In the genomic region with DNA sequence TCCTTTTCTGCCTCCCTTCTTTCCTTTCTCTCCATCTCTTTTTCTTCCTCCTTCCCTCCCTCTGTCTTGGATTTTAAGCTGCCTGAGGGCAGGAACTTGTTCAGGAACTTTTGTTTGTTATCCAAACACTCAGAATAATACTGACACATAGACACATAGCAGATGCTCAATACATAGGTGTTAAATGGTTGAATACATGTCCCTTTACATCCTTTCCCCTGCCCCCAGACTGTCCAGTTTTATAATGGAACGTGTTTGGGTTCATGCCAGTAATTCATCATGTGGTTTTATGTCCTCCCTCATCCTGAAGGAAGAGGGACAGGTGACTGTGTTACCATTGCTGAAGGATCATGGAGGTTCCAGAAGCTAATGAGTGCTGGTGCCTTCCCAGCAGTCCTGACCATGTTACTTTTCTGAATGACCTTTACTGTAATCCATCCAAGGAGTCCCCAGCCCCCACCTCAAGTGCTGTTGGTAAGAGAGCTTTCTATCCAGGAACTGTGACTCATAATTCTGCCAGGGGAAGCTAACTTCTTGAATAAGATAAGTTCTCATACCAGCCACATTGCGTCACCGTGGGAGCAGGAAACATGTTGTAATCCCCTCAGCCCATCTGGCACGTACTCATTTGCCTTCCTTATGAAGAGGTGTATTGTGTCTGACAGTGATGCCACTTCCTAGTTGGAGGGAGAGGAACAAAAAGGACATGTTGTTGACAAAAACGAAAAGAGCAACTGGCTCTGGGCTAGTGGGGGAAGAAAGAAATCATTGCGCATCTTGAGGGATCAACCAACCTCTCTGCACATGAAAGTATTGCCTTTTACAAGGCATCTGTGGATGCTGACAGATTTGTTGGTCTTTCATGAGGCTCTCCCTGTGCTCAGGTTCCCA, we compare ENCODE assay signal across 1 cellular context.
TF ChIP-seq lines count a peak whose summit lies in the region.

No MANE protein-coding gene starts in this region.

TF ChIP-seq in HepG2, 621 proteins besides CTCF, POLR2A, EP300 and RAD21 (continued from another document and continues in another):
- TF ChIP-seq, protein P1, sequence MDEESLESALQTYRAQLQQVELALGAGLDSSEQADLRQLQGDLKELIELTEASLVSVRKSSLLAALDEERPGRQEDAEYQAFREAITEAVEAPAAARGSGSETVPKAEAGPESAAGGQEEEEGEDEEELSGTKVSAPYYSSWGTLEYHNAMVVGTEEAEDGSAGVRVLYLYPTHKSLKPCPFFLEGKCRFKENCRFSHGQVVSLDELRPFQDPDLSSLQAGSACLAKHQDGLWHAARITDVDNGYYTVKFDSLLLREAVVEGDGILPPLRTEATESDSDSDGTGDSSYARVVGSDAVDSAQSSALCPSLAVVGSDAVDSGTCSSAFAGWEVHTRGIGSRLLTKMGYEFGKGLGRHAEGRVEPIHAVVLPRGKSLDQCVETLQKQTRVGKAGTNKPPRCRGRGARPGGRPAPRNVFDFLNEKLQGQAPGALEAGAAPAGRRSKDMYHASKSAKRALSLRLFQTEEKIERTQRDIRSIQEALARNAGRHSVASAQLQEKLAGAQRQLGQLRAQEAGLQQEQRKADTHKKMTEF (CRISPR knock-in tag; IDR thresholded peaks at IDR 0.05), result peak; percentile 97
- 0 out of 2 replicates have a peak, but pooled peaks have one; percentile 60 for TF ChIP-seq SMYD3 (CRISPR knock-in tag; IDR thresholded peaks at IDR 0.05)
- TF ChIP-seq, protein P2, sequence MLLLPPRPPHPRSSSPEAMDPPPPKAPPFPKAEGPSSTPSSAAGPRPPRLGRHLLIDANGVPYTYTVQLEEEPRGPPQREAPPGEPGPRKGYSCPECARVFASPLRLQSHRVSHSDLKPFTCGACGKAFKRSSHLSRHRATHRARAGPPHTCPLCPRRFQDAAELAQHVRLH (CRISPR knock-in tag; IDR thresholded peaks at IDR 0.05; ENCODE audit: borderline replicate concordance, low read depth), result peak; percentile 94
- no peak for TF ChIP-seq ZNF383 (CRISPR knock-in tag; IDR thresholded peaks at IDR 0.05; ENCODE audit: borderline replicate concordance)
- no peak; the same call in 1 of the 2 replicates for TF ChIP-seq GFI1 (CRISPR knock-in tag; IDR thresholded peaks at IDR 0.05; ENCODE audit: borderline replicate concordance)
- TF ChIP-seq RBM39 (IDR thresholded peaks at IDR 0.05; ENCODE audit: low read depth, low read length, poor library complexity, severe bottlenecking), result no peak
- TF ChIP-seq CAMTA2 (CRISPR knock-in tag; IDR thresholded peaks at IDR 0.05; ENCODE audit: borderline replicate concordance), result no peak
- no peak for TF ChIP-seq ZKSCAN5 (CRISPR knock-in tag; IDR thresholded peaks at IDR 0.05)
- TF ChIP-seq MTA3 (CRISPR knock-in tag; IDR thresholded peaks at IDR 0.05), result no peak
- TF ChIP-seq TCF7 (IDR thresholded peaks at IDR 0.05; ENCODE audit: low read depth), result peak; percentile 43; the same call in 1 of the 2 replicates
- TF ChIP-seq MXD4 (CRISPR knock-in tag; IDR thresholded peaks at IDR 0.05), result no peak
- 0 out of 2 replicates have a peak, but pooled peaks have one; percentile 35 for TF ChIP-seq KLF9 (CRISPR knock-in tag; IDR thresholded peaks at IDR 0.05; ENCODE audit: low read depth)
- TF ChIP-seq ZNF775 (CRISPR knock-in tag; IDR thresholded peaks at IDR 0.05; ENCODE audit: borderline replicate concordance), result no peak; the same call in 1 of the 2 replicates
- TF ChIP-seq, protein P3, sequence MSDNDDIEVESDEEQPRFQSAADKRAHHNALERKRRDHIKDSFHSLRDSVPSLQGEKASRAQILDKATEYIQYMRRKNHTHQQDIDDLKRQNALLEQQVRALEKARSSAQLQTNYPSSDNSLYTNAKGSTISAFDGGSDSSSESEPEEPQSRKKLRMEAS (IDR thresholded peaks at IDR 0.05), result peak; percentile 69
- TF ChIP-seq ZNF556 (CRISPR knock-in tag; IDR thresholded peaks at IDR 0.05; ENCODE audit: borderline replicate concordance), result peak; percentile 44; the same call in 1 of the 2 replicates
- TF ChIP-seq ETV6 (CRISPR knock-in tag; conservative IDR thresholded peaks at IDR 0.05), result peak; percentile 73; the same call in 1 of the 2 replicates
- TF ChIP-seq ZNF33A (CRISPR knock-in tag; IDR thresholded peaks at IDR 0.05; ENCODE audit: borderline replicate concordance), result no peak
- peak; percentile 93 for TF ChIP-seq SAP130 (CRISPR knock-in tag; IDR thresholded peaks at IDR 0.05; ENCODE audit: low read depth)
- no peak for TF ChIP-seq SMARCC2 (IDR thresholded peaks at IDR 0.05)
- TF ChIP-seq, protein P4, sequence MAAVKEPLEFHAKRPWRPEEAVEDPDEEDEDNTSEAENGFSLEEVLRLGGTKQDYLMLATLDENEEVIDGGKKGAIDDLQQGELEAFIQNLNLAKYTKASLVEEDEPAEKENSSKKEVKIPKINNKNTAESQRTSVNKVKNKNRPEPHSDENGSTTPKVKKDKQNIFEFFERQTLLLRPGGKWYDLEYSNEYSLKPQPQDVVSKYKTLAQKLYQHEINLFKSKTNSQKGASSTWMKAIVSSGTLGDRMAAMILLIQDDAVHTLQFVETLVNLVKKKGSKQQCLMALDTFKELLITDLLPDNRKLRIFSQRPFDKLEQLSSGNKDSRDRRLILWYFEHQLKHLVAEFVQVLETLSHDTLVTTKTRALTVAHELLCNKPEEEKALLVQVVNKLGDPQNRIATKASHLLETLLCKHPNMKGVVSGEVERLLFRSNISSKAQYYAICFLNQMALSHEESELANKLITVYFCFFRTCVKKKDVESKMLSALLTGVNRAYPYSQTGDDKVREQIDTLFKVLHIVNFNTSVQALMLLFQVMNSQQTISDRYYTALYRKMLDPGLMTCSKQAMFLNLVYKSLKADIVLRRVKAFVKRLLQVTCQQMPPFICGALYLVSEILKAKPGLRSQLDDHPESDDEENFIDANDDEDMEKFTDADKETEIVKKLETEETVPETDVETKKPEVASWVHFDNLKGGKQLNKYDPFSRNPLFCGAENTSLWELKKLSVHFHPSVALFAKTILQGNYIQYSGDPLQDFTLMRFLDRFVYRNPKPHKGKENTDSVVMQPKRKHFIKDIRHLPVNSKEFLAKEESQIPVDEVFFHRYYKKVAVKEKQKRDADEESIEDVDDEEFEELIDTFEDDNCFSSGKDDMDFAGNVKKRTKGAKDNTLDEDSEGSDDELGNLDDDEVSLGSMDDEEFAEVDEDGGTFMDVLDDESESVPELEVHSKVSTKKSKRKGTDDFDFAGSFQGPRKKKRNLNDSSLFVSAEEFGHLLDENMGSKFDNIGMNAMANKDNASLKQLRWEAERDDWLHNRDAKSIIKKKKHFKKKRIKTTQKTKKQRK (IDR thresholded peaks at IDR 0.05; ENCODE audit: low read length), result no peak
- TF ChIP-seq RBFOX2 (IDR thresholded peaks at IDR 0.05; ENCODE audit: low read depth, low read length), result no peak
- no peak for TF ChIP-seq FOXA1 (IDR thresholded peaks at IDR 0.05)
- TF ChIP-seq FOXA1 (CRISPR knock-in tag; IDR thresholded peaks at IDR 0.05), result peak; percentile 85
- TF ChIP-seq NCOA1 (CRISPR knock-in tag; IDR thresholded peaks at IDR 0.05), result no peak
- TF ChIP-seq EHMT2 (IDR thresholded peaks at IDR 0.05; ENCODE audit: borderline replicate concordance, low read depth, low read length), result peak; percentile 76; the same call in 1 of the 2 replicates
- no peak for TF ChIP-seq ZNF615 (CRISPR knock-in tag; IDR thresholded peaks at IDR 0.05; ENCODE audit: borderline replicate concordance)
- TF ChIP-seq ZNF446 (CRISPR knock-in tag; IDR thresholded peaks at IDR 0.05), result no peak
- TF ChIP-seq, protein P5, sequence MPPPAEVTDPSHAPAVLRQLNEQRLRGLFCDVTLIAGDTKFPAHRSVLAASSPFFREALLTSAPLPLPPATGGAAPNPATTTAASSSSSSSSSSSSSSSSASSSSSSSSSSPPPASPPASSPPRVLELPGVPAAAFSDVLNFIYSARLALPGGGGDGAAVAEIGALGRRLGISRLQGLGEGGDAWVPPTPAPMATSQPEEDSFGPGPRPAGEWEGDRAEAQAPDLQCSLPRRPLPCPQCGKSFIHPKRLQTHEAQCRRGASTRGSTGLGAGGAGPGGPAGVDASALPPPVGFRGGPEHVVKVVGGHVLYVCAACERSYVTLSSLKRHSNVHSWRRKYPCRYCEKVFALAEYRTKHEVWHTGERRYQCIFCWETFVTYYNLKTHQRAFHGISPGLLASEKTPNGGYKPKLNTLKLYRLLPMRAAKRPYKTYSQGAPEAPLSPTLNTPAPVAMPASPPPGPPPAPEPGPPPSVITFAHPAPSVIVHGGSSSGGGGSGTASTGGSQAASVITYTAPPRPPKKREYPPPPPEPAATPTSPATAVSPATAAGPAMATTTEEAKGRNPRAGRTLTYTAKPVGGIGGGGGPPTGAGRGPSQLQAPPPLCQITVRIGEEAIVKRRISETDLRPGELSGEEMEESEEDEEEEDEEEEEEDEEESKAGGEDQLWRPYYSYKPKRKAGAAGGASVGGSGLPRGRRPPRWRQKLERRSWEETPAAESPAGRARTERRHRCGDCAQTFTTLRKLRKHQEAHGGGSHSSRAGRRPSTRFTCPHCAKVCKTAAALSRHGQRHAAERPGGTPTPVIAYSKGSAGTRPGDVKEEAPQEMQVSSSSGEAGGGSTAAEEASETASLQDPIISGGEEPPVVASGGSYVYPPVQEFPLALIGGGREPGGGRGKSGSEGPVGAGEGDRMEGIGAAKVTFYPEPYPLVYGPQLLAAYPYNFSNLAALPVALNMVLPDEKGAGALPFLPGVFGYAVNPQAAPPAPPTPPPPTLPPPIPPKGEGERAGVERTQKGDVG (CRISPR knock-in tag; IDR thresholded peaks at IDR 0.05; ENCODE audit: borderline replicate concordance), result no peak
- TF ChIP-seq KLF13 (CRISPR knock-in tag; IDR thresholded peaks at IDR 0.05), result no peak
- TF ChIP-seq, protein P6, sequence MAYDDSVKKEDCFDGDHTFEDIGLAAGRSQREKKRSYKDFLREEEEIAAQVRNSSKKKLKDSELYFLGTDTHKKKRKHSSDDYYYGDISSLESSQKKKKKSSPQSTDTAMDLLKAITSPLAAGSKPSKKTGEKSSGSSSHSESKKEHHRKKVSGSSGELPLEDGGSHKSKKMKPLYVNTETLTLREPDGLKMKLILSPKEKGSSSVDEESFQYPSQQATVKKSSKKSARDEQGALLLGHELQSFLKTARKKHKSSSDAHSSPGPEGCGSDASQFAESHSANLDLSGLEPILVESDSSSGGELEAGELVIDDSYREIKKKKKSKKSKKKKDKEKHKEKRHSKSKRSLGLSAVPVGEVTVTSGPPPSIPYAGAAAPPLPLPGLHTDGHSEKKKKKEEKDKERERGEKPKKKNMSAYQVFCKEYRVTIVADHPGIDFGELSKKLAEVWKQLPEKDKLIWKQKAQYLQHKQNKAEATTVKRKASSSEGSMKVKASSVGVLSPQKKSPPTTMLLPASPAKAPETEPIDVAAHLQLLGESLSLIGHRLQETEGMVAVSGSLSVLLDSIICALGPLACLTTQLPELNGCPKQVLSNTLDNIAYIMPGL (CRISPR knock-in tag; IDR thresholded peaks at IDR 0.05; ENCODE audit: borderline replicate concordance in 1 of 2, low read depth in 1 of 2), result peak in 1 of 2 experiments; percentile 9; a peak in 2 of 4 replicates
- TF ChIP-seq TMF1 (CRISPR knock-in tag; IDR thresholded peaks at IDR 0.05; ENCODE audit: low read depth), result no peak
- no peak for TF ChIP-seq PTBP1 (IDR thresholded peaks at IDR 0.05; ENCODE audit: low read depth, low read length, poor library complexity, severe bottlenecking)
- no peak for TF ChIP-seq MYC (CRISPR knock-in tag; IDR thresholded peaks at IDR 0.05; ENCODE audit: borderline replicate concordance)
- TF ChIP-seq, protein P7, sequence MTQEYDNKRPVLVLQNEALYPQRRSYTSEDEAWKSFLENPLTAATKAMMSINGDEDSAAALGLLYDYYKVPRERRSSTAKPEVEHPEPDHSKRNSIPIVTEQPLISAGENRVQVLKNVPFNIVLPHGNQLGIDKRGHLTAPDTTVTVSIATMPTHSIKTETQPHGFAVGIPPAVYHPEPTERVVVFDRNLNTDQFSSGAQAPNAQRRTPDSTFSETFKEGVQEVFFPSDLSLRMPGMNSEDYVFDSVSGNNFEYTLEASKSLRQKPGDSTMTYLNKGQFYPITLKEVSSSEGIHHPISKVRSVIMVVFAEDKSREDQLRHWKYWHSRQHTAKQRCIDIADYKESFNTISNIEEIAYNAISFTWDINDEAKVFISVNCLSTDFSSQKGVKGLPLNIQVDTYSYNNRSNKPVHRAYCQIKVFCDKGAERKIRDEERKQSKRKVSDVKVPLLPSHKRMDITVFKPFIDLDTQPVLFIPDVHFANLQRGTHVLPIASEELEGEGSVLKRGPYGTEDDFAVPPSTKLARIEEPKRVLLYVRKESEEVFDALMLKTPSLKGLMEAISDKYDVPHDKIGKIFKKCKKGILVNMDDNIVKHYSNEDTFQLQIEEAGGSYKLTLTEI (CRISPR knock-in tag; conservative IDR thresholded peaks at IDR 0.05), result no peak
- no peak for TF ChIP-seq ZNF616 (CRISPR knock-in tag; IDR thresholded peaks at IDR 0.05; ENCODE audit: low read depth)
- TF ChIP-seq HNRNPL (IDR thresholded peaks at IDR 0.05; ENCODE audit: low read depth, low read length), result no peak
- TF ChIP-seq ZNF577 (CRISPR knock-in tag; IDR thresholded peaks at IDR 0.05; ENCODE audit: borderline replicate concordance, low read depth), result no peak
- TF ChIP-seq, protein P8, sequence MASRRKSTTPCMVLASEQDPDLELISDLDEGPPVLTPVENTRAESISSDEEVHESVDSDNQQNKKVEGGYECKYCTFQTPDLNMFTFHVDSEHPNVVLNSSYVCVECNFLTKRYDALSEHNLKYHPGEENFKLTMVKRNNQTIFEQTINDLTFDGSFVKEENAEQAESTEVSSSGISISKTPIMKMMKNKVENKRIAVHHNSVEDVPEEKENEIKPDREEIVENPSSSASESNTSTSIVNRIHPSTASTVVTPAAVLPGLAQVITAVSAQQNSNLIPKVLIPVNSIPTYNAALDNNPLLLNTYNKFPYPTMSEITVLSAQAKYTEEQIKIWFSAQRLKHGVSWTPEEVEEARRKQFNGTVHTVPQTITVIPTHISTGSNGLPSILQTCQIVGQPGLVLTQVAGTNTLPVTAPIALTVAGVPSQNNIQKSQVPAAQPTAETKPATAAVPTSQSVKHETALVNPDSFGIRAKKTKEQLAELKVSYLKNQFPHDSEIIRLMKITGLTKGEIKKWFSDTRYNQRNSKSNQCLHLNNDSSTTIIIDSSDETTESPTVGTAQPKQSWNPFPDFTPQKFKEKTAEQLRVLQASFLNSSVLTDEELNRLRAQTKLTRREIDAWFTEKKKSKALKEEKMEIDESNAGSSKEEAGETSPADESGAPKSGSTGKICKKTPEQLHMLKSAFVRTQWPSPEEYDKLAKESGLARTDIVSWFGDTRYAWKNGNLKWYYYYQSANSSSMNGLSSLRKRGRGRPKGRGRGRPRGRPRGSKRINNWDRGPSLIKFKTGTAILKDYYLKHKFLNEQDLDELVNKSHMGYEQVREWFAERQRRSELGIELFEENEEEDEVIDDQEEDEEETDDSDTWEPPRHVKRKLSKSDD (CRISPR knock-in tag; IDR thresholded peaks at IDR 0.05; ENCODE audit: low read depth), result 0 out of 2 replicates have a peak, but pooled peaks have one; percentile 59
- TF ChIP-seq CCDC6 (CRISPR knock-in tag; IDR thresholded peaks at IDR 0.05), result no peak
- no peak for TF ChIP-seq ZNF510 (CRISPR knock-in tag; IDR thresholded peaks at IDR 0.05; ENCODE audit: low read depth)
- peak; percentile 90; the same call in 1 of the 2 replicates for TF ChIP-seq HOXA3 (CRISPR knock-in tag; IDR thresholded peaks at IDR 0.05)
- no peak for TF ChIP-seq RFX1 (IDR thresholded peaks at IDR 0.05)
